Comparison of ENCODE assay signal across 1 cellular context in the genomic region with DNA sequence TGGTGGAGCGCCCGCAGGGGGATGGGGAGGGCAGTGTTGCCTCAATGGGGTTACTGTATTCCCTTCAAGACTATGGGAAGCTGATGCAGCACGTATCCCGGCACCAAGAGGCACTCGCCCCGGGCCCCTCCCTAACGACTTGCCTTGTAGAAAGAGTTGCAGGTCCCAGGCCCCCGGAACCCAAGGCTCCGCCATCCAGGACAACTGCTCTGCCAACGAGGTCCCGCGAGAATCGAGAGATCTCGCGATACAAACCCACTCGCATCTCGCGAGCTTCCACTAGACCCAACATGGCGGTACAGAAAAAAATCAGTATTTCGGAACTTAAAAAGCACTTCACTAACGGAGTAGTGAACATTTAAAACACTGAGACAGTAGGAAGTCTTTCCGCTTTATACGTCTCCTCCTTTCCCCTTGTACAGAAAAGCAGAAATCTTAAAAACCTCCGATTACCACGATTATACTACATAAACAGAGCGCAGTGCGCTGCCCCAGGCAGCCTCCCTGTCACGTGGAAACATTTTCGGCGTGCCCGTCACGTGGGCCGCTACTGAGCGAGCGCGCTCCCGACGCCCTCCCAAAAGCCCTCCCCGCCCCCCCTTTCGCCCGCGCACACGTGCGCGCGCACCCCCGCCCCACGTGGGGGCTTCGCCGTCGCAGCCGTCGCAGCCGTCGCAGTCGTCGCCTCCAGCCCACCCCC.
A peak's percentile ranks its signal among the peaks of the same experiment; 100 is the strongest.
TF ChIP-seq lines count a peak whose summit lies in the region.

A gene (minus strand): TSS at position 217 of the 700 bp plus-strand sequence. CDS start 49,304 bp downstream, outside the sequence.

TF ChIP-seq in HEK293, 187 proteins besides CTCF, POLR2A, EP300 and RAD21 (continued from another document and continues in another):
- TF ChIP-seq, protein P1, sequence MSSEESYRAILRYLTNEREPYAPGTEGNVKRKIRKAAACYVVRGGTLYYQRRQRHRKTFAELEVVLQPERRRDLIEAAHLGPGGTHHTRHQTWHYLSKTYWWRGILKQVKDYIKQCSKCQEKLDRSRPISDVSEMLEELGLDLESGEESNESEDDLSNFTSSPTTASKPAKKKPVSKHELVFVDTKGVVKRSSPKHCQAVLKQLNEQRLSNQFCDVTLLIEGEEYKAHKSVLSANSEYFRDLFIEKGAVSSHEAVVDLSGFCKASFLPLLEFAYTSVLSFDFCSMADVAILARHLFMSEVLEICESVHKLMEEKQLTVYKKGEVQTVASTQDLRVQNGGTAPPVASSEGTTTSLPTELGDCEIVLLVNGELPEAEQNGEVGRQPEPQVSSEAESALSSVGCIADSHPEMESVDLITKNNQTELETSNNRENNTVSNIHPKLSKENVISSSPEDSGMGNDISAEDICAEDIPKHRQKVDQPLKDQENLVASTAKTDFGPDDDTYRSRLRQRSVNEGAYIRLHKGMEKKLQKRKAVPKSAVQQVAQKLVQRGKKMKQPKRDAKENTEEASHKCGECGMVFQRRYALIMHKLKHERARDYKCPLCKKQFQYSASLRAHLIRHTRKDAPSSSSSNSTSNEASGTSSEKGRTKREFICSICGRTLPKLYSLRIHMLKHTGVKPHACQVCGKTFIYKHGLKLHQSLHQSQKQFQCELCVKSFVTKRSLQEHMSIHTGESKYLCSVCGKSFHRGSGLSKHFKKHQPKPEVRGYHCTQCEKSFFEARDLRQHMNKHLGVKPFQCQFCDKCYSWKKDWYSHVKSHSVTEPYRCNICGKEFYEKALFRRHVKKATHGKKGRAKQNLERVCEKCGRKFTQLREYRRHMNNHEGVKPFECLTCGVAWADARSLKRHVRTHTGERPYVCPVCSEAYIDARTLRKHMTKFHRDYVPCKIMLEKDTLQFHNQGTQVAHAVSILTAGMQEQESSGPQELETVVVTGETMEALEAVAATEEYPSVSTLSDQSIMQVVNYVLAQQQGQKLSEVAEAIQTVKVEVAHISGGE (tag by site-specific recombination; conservative IDR thresholded peaks at IDR 0.05; ENCODE audit: low read depth) = 0 out of 2 replicates have a peak, but pooled peaks have one; percentile 36
- no peak; the same call in 1 of the 2 replicates for TF ChIP-seq KLF1 (tag by site-specific recombination; IDR thresholded peaks at IDR 0.05)
- TF ChIP-seq ZBTB8A (tag by site-specific recombination; IDR thresholded peaks at IDR 0.05) = 0 out of 2 replicates have a peak, but pooled peaks have one; percentile 38
- no peak for TF ChIP-seq EGR2 (tag by site-specific recombination; IDR thresholded peaks at IDR 0.05; ENCODE audit: low read depth)
- peak; percentile 36; the same call in 1 of the 2 replicates for TF ChIP-seq SP3 (tag by site-specific recombination; IDR thresholded peaks at IDR 0.05)
- TF ChIP-seq, protein P2, sequence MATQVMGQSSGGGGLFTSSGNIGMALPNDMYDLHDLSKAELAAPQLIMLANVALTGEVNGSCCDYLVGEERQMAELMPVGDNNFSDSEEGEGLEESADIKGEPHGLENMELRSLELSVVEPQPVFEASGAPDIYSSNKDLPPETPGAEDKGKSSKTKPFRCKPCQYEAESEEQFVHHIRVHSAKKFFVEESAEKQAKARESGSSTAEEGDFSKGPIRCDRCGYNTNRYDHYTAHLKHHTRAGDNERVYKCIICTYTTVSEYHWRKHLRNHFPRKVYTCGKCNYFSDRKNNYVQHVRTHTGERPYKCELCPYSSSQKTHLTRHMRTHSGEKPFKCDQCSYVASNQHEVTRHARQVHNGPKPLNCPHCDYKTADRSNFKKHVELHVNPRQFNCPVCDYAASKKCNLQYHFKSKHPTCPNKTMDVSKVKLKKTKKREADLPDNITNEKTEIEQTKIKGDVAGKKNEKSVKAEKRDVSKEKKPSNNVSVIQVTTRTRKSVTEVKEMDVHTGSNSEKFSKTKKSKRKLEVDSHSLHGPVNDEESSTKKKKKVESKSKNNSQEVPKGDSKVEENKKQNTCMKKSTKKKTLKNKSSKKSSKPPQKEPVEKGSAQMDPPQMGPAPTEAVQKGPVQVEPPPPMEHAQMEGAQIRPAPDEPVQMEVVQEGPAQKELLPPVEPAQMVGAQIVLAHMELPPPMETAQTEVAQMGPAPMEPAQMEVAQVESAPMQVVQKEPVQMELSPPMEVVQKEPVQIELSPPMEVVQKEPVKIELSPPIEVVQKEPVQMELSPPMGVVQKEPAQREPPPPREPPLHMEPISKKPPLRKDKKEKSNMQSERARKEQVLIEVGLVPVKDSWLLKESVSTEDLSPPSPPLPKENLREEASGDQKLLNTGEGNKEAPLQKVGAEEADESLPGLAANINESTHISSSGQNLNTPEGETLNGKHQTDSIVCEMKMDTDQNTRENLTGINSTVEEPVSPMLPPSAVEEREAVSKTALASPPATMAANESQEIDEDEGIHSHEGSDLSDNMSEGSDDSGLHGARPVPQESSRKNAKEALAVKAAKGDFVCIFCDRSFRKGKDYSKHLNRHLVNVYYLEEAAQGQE (tag by site-specific recombination; IDR thresholded peaks at IDR 0.05) = peak; percentile 29; the same call in 1 of the 2 replicates
- no peak for TF ChIP-seq ZNF211 (tag by site-specific recombination; IDR thresholded peaks at IDR 0.05; ENCODE audit: low read depth)
- peak; percentile 21; the same call in 1 of the 2 replicates for TF ChIP-seq ZNF2 (tag by site-specific recombination; IDR thresholded peaks at IDR 0.05)
- TF ChIP-seq OSR2 (tag by site-specific recombination; IDR thresholded peaks at IDR 0.05) = 0 out of 2 replicates have a peak, but pooled peaks have one; percentile 15
- no peak for TF ChIP-seq ZNF626 (tag by site-specific recombination; IDR thresholded peaks at IDR 0.05)
- TF ChIP-seq, protein P3, sequence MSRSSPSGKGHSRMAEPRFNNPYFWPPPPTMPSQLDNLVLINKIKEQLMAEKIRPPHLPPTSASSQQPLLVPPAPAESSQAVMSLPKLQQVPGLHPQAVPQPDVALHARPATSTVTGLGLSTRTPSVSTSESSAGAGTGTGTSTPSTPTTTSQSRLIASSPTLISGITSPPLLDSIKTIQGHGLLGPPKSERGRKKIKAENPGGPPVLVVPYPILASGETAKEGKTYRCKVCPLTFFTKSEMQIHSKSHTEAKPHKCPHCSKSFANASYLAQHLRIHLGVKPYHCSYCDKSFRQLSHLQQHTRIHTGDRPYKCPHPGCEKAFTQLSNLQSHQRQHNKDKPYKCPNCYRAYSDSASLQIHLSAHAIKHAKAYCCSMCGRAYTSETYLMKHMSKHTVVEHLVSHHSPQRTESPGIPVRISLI (tag by site-specific recombination; IDR thresholded peaks at IDR 0.05) = peak; percentile 99
- peak; percentile 87 for TF ChIP-seq ZXDB (tag by site-specific recombination; IDR thresholded peaks at IDR 0.05)
- peak; percentile 62 for TF ChIP-seq IKZF3 (tag by site-specific recombination; IDR thresholded peaks at IDR 0.05)
- TF ChIP-seq, protein P4, sequence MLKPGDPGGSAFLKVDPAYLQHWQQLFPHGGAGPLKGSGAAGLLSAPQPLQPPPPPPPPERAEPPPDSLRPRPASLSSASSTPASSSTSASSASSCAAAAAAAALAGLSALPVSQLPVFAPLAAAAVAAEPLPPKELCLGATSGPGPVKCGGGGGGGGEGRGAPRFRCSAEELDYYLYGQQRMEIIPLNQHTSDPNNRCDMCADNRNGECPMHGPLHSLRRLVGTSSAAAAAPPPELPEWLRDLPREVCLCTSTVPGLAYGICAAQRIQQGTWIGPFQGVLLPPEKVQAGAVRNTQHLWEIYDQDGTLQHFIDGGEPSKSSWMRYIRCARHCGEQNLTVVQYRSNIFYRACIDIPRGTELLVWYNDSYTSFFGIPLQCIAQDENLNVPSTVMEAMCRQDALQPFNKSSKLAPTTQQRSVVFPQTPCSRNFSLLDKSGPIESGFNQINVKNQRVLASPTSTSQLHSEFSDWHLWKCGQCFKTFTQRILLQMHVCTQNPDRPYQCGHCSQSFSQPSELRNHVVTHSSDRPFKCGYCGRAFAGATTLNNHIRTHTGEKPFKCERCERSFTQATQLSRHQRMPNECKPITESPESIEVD (tag by site-specific recombination; IDR thresholded peaks at IDR 0.05) = 0 out of 2 replicates have a peak, but pooled peaks have one; percentile 16
- TF ChIP-seq ZFP37 (tag by site-specific recombination; IDR thresholded peaks at IDR 0.05) = peak; percentile 31; the same call in 1 of the 2 replicates
- TF ChIP-seq ZNF37A (tag by site-specific recombination; IDR thresholded peaks at IDR 0.05) = no peak
- TF ChIP-seq ZNF843 (tag by site-specific recombination; IDR thresholded peaks at IDR 0.05) = peak; percentile 32; the same call in 1 of the 2 replicates
- peak; percentile 26 for TF ChIP-seq YY2 (tag by site-specific recombination; IDR thresholded peaks at IDR 0.05)
- TF ChIP-seq, protein P5, sequence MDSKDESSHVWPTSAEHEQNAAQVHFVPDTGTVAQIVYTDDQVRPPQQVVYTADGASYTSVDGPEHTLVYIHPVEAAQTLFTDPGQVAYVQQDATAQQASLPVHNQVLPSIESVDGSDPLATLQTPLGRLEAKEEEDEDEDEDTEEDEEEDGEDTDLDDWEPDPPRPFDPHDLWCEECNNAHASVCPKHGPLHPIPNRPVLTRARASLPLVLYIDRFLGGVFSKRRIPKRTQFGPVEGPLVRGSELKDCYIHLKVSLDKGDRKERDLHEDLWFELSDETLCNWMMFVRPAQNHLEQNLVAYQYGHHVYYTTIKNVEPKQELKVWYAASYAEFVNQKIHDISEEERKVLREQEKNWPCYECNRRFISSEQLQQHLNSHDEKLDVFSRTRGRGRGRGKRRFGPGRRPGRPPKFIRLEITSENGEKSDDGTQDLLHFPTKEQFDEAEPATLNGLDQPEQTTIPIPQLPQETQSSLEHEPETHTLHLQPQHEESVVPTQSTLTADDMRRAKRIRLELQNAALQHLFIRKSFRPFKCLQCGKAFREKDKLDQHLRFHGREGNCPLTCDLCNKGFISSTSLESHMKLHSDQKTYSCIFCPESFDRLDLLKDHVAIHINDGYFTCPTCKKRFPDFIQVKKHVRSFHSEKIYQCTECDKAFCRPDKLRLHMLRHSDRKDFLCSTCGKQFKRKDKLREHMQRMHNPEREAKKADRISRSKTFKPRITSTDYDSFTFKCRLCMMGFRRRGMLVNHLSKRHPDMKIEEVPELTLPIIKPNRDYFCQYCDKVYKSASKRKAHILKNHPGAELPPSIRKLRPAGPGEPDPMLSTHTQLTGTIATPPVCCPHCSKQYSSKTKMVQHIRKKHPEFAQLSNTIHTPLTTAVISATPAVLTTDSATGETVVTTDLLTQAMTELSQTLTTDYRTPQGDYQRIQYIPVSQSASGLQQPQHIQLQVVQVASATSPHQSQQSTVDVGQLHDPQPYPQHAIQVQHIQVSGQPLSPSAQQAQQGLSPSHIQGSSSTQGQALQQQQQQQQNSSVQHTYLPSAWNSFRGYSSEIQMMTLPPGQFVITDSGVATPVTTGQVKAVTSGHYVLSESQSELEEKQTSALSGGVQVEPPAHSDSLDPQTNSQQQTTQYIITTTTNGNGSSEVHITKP (tag by site-specific recombination; IDR thresholded peaks at IDR 0.05) = peak; percentile 88
- TF ChIP-seq ZBTB20 (tag by site-specific recombination; IDR thresholded peaks at IDR 0.05) = peak; percentile 98
- TF ChIP-seq ZNF155 (tag by site-specific recombination; IDR thresholded peaks at IDR 0.05) = no peak
- peak; percentile 34; the same call in 1 of the 2 replicates for TF ChIP-seq ZSCAN30 (tag by site-specific recombination; IDR thresholded peaks at IDR 0.05)
- TF ChIP-seq ZNF391 (tag by site-specific recombination; IDR thresholded peaks at IDR 0.05; ENCODE audit: borderline replicate concordance, low read depth) = peak; percentile 4; the same call in 1 of the 2 replicates
- TF ChIP-seq ZNF223 (tag by site-specific recombination; IDR thresholded peaks at IDR 0.05) = no peak
- 0 out of 2 replicates have a peak, but pooled peaks have one; percentile 1 for TF ChIP-seq SCRT2 (tag by site-specific recombination; IDR thresholded peaks at IDR 0.05)
- TF ChIP-seq, protein P6, sequence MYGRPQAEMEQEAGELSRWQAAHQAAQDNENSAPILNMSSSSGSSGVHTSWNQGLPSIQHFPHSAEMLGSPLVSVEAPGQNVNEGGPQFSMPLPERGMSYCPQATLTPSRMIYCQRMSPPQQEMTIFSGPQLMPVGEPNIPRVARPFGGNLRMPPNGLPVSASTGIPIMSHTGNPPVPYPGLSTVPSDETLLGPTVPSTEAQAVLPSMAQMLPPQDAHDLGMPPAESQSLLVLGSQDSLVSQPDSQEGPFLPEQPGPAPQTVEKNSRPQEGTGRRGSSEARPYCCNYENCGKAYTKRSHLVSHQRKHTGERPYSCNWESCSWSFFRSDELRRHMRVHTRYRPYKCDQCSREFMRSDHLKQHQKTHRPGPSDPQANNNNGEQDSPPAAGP (tag by site-specific recombination; IDR thresholded peaks at IDR 0.05) = peak; percentile 68; the same call in 1 of the 2 replicates
- peak; percentile 84 for TF ChIP-seq ZNF335 (tag by site-specific recombination; conservative IDR thresholded peaks at IDR 0.05)
- 0 out of 2 replicates have a peak, but pooled peaks have one; percentile 48 for TF ChIP-seq ZNF76 (tag by site-specific recombination; IDR thresholded peaks at IDR 0.05; ENCODE audit: borderline replicate concordance, low read depth)
- TF ChIP-seq ZNF660 (tag by site-specific recombination; IDR thresholded peaks at IDR 0.05) = peak; percentile 46
- TF ChIP-seq, protein P7, sequence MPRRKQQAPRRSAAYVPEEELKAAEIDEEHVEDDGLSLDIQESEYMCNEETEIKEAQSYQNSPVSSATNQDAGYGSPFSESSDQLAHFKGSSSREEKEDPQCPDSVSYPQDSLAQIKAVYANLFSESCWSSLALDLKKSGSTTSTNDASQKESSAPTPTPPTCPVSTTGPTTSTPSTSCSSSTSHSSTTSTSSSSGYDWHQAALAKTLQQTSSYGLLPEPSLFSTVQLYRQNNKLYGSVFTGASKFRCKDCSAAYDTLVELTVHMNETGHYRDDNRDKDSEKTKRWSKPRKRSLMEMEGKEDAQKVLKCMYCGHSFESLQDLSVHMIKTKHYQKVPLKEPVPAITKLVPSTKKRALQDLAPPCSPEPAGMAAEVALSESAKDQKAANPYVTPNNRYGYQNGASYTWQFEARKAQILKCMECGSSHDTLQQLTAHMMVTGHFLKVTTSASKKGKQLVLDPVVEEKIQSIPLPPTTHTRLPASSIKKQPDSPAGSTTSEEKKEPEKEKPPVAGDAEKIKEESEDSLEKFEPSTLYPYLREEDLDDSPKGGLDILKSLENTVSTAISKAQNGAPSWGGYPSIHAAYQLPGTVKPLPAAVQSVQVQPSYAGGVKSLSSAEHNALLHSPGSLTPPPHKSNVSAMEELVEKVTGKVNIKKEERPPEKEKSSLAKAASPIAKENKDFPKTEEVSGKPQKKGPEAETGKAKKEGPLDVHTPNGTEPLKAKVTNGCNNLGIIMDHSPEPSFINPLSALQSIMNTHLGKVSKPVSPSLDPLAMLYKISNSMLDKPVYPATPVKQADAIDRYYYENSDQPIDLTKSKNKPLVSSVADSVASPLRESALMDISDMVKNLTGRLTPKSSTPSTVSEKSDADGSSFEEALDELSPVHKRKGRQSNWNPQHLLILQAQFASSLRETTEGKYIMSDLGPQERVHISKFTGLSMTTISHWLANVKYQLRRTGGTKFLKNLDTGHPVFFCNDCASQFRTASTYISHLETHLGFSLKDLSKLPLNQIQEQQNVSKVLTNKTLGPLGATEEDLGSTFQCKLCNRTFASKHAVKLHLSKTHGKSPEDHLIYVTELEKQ (tag by site-specific recombination; IDR thresholded peaks at IDR 0.05; ENCODE audit: borderline replicate concordance) = peak; percentile 55; the same call in 1 of the 2 replicates
- peak; percentile 48; the same call in 1 of the 2 replicates for TF ChIP-seq GLIS2 (tag by site-specific recombination; IDR thresholded peaks at IDR 0.05)
- TF ChIP-seq ZNF366 (tag by site-specific recombination; conservative IDR thresholded peaks at IDR 0.05) = no peak
- TF ChIP-seq ZNF140 (tag by site-specific recombination; IDR thresholded peaks at IDR 0.05) = no peak
- no peak for TF ChIP-seq ZNF19 (tag by site-specific recombination; IDR thresholded peaks at IDR 0.05; ENCODE audit: low read depth)
- TF ChIP-seq SCRT1 (tag by site-specific recombination; IDR thresholded peaks at IDR 0.05; ENCODE audit: borderline replicate concordance) = no peak
- no peak for TF ChIP-seq HOXC10 (CRISPR knock-in tag; IDR thresholded peaks at IDR 0.05)
- no peak for TF ChIP-seq ZNF202 (tag by site-specific recombination; IDR thresholded peaks at IDR 0.05; ENCODE audit: borderline replicate concordance)
- 0 out of 2 replicates have a peak, but pooled peaks have one; percentile 11 for TF ChIP-seq KLF7 (tag by site-specific recombination; IDR thresholded peaks at IDR 0.05; ENCODE audit: borderline replicate concordance)
